19 cellular contexts compared by ENCODE assay signal in the genomic region with DNA sequence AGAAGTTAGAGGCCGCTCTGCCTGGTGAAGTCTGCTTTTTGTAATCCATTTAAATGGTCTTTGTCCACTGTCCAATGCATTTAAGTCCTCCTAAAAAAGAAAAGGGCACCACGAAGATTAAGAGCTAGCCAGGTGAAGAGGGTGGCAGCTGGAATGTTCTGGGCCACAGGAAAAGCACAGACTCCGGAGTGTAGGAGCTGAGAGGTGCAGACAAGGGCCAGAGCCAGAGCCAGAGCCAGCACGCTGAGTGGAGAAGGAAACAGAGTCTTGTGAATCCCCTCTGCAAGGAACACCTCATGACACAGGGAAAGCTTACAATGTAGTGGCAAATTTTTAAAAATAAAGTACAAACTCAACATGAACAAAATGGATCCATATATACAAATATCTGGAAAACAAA.
DNase-seq lines count a peak whose midpoint lies in the region; ATAC-seq, FAIRE-seq and TF ChIP-seq lines count a peak whose summit lies in the region.
"Had no signal": no experiment of that assay in that cellular context is flagged by ENCODE, and none has a peak within 500 bp of the region (broad histone marks: within the 10 kb centered on the region; RNA-seq: fewer than 3 reads in every experiment).

No MANE protein-coding gene starts in this region.

- TF ChIP-seq CTCF in WTC11 (IDR thresholded peaks at IDR 0.05) (no peak), kidney (IDR thresholded peaks at IDR 0.05; ENCODE audit: borderline replicate concordance, extremely low read depth, insufficient read depth) (no peak)

- H3K4me1 ChIP-seq in rectal smooth muscle tissue (ENCODE audit: control insufficient read depth, insufficient read depth, low read length) (no peaks in the 10 kb centered on the region), kidney (ENCODE audit: control insufficient read depth in 1 of 2, insufficient read depth in 1 of 2, low read depth in 1 of 2, low read length in 2 of 2) (peaks cover 0 to 3% of the 10 kb centered on the region in 2 donors)
- H3K4me1 ChIP-seq: A549 had no signal

- POLR2A ChIA-PET in WTC11 (lab: Charles Lee) = interaction anchor here (0.6 kb wide), 1 partner anchor 8 kb away, joined by 3 read pairs; no protein-coding TSS in a partner anchor
- POLR2A ChIA-PET in activated CD8-positive, alpha-beta T cell treated with anti-CD3 and anti-CD28 coated beads, Interleukin-2, amount 10 ng/mL, durations not matched to agents 7 days and 5 days (lab: Charles Lee) = no interaction called here

- DNase-seq in G401 (ENCODE audit: low spot score) (peak; percentile 50), WTC11 (ENCODE audit: low spot score) (no peak), medulla oblongata (ENCODE audit: extremely low spot score) (peak; percentile 34), GM19238 (ENCODE audit: insufficient read length, low spot score) (no peak), kidney (no peak), NCI-H345 (lab: John Stamatoyannopoulos, UW) (no peak)
- no peak for DNase-seq in activated CD8-positive, alpha-beta T cell treated with anti-CD3 and anti-CD28 coated beads, Interleukin-2, amount 10 ng/mL, durations not matched to agents 7 days and 5 days
- DNase-seq: C1 segment of cervical spinal cord, GF-D8, GOT3, NCI-H1092 treated with DMSO at 0.1 percent for 48 hours, NCI-H226, NCI-H526 treated with DMSO at 0.1 percent for 48 hours, OCI-M1 had no signal

- H3K4me3 ChIP-seq in rectal smooth muscle tissue (ENCODE audit: low read length) (no peak overlapping the region), kidney (ENCODE audit: low read length in 2 of 2) (no peak overlapping the region)
- H3K4me3 ChIP-seq: A549 had no signal

- ATAC-seq in WTC11 = peak; percentile 53; the same call in 1 of the 2 replicates
- no peak for ATAC-seq in activated CD8-positive, alpha-beta T cell treated with anti-CD3 and anti-CD28 coated beads, Interleukin-2, amount 10 ng/mL, durations not matched to agents 7 days and 5 days
- ATAC-seq: A549 had no signal

- peaks cover 2% of the 10 kb centered on the region; the same call in 1 of the 2 replicates for H3K36me3 Mint-ChIP-seq in WTC11
- peaks cover 24% of the 10 kb centered on the region for H3K36me3 Mint-ChIP-seq in activated CD8-positive, alpha-beta T cell treated with anti-CD3 and anti-CD28 coated beads, Interleukin-2, amount 10 ng/mL, durations not matched to agents 7 days and 5 days (ENCODE audit: low read depth)

- H3K27ac ChIP-seq in rectal smooth muscle tissue (ENCODE audit: low read depth, low read length) (peak overlapping the region; percentile 60), kidney (ENCODE audit: low read depth in 2 of 2, low read length in 2 of 2) (no peak overlapping the region)
- H3K27ac ChIP-seq: A549, KMS-11, RWPE1 had no signal

- CTCF ChIA-PET in WTC11 (lab: Charles Lee) = interaction anchor here (0.7 kb wide), 2 partner anchors 56 to 107 kb away, joined by 3 read pairs; no protein-coding TSS in a partner anchor
- CTCF ChIA-PET in activated CD8-positive, alpha-beta T cell treated with anti-CD3 and anti-CD28 coated beads, Interleukin-2, amount 10 ng/mL, durations not matched to agents 7 days and 5 days (lab: Charles Lee) = no interaction called here

- in situ Hi-C loops in G401 (cut with HindIII; ENCODE audit: low sequenced_read_pairs) = no loop called here

- H3K4me1 Mint-ChIP-seq in WTC11 = peaks cover 32% of the 10 kb centered on the region
- peaks cover 10% of the 10 kb centered on the region for H3K4me1 Mint-ChIP-seq in activated CD8-positive, alpha-beta T cell treated with anti-CD3 and anti-CD28 coated beads, Interleukin-2, amount 10 ng/mL, durations not matched to agents 7 days and 5 days (ENCODE audit: low read depth)

- H3K27me3 ChIP-seq in rectal smooth muscle tissue (ENCODE audit: control insufficient read depth, insufficient read depth, low read length) = no peaks in the 10 kb centered on the region

- peak overlapping the region; percentile 17; the same call in 1 of the 2 replicates for H3K27ac Mint-ChIP-seq in WTC11
- H3K27ac Mint-ChIP-seq in activated CD8-positive, alpha-beta T cell treated with anti-CD3 and anti-CD28 coated beads, Interleukin-2, amount 10 ng/mL, durations not matched to agents 7 days and 5 days = no peak overlapping the region

- no peaks in the 10 kb centered on the region for H3K9me3 Mint-ChIP-seq in WTC11
- H3K9me3 Mint-ChIP-seq in activated CD8-positive, alpha-beta T cell treated with anti-CD3 and anti-CD28 coated beads, Interleukin-2, amount 10 ng/mL, durations not matched to agents 7 days and 5 days (ENCODE audit: insufficient read depth) = no peaks in the 10 kb centered on the region

- H3K27me3 Mint-ChIP-seq in WTC11 (ENCODE audit: low read depth) = no peaks in the 10 kb centered on the region
- no peaks in the 10 kb centered on the region for H3K27me3 Mint-ChIP-seq in activated CD8-positive, alpha-beta T cell treated with anti-CD3 and anti-CD28 coated beads, Interleukin-2, amount 10 ng/mL, durations not matched to agents 7 days and 5 days (ENCODE audit: low read depth)

- no peak for FAIRE-seq in kidney (lab: Jason Lieb, UNC)
- FAIRE-seq: A549, GM12892 had no signal

- intact Hi-C loops in kidney (cut with DNase I) = no loop called here

- H3K9ac ChIP-seq in rectal smooth muscle tissue (ENCODE audit: low read length) (no peak overlapping the region), kidney (ENCODE audit: low read length in 2 of 2) (no peak overlapping the region)
- H3K9ac ChIP-seq: KMS-11 had no signal

- H3K36me3 ChIP-seq in rectal smooth muscle tissue (ENCODE audit: control insufficient read depth, insufficient read depth, low read length) (no peaks in the 10 kb centered on the region), kidney (ENCODE audit: control insufficient read depth in 1 of 2, insufficient read depth in 2 of 2, low read length in 2 of 2) (no peaks in the 10 kb centered on the region)

- no peaks in the 10 kb centered on the region for H3K9me3 ChIP-seq in kidney (ENCODE audit: control insufficient read depth in 1 of 2, low read length in 2 of 2)
- H3K9me3 ChIP-seq: A549 had no signal

- H3K4me3 Mint-ChIP-seq in WTC11 = no peak overlapping the region
- no peak overlapping the region for H3K4me3 Mint-ChIP-seq in activated CD8-positive, alpha-beta T cell treated with anti-CD3 and anti-CD28 coated beads, Interleukin-2, amount 10 ng/mL, durations not matched to agents 7 days and 5 days

TF ChIP-seq in WTC11, 78 proteins besides CTCF, POLR2A, EP300 and RAD21 (continues in another document):
- TF ChIP-seq CBFB (CRISPR knock-in tag; IDR thresholded peaks at IDR 0.05; ENCODE audit: low read depth) (no peak), PREB (CRISPR knock-in tag; IDR thresholded peaks at IDR 0.05; ENCODE audit: borderline replicate concordance) (no peak), CREM (CRISPR knock-in tag; IDR thresholded peaks at IDR 0.05) (no peak), RELA (CRISPR knock-in tag; IDR thresholded peaks at IDR 0.05; ENCODE audit: borderline replicate concordance) (no peak), AFF4 (CRISPR knock-in tag; IDR thresholded peaks at IDR 0.05; ENCODE audit: borderline replicate concordance) (no peak), CREB1 (CRISPR knock-in tag; IDR thresholded peaks at IDR 0.05) (no peak)
- TF ChIP-seq, protein P1, sequence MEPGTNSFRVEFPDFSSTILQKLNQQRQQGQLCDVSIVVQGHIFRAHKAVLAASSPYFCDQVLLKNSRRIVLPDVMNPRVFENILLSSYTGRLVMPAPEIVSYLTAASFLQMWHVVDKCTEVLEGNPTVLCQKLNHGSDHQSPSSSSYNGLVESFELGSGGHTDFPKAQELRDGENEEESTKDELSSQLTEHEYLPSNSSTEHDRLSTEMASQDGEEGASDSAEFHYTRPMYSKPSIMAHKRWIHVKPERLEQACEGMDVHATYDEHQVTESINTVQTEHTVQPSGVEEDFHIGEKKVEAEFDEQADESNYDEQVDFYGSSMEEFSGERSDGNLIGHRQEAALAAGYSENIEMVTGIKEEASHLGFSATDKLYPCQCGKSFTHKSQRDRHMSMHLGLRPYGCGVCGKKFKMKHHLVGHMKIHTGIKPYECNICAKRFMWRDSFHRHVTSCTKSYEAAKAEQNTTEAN (CRISPR knock-in tag; IDR thresholded peaks at IDR 0.05) = no peak

Comparison
In these comparisons a context has a peak if more than half of its experiments do, and no peak if none do; other contexts are left out.
1. DNase-seq: peak in G401 (single experiment) and medulla oblongata (single experiment); none in WTC11 (single experiment), GM19238 (single experiment), kidney (single experiment), NCI-H345 (single experiment) and activated CD8-positive, alpha-beta T cell treated with anti-CD3 and anti-CD28 coated beads, Interleukin-2, amount 10 ng/mL, durations not matched to agents 7 days and 5 days (single experiment).